ENCODE assay signal across 1 cellular context in genomic region chr14:67477926-67478915, GRCh38.
TF ChIP-seq lines count a peak whose summit lies in the region.

No MANE protein-coding gene starts in this region.

TF ChIP-seq in SK-N-SH, 30 proteins besides CTCF, POLR2A, EP300 and RAD21 (continued from another document):
- TF ChIP-seq REST (IDR thresholded peaks at IDR 0.05; ENCODE audit: low read depth, low read length) (no peak), TAF1 (IDR thresholded peaks at IDR 0.05; ENCODE audit: borderline replicate concordance, low read depth, low read length) (no peak)
